2 cellular contexts compared by ENCODE assay signal in the genomic region with DNA sequence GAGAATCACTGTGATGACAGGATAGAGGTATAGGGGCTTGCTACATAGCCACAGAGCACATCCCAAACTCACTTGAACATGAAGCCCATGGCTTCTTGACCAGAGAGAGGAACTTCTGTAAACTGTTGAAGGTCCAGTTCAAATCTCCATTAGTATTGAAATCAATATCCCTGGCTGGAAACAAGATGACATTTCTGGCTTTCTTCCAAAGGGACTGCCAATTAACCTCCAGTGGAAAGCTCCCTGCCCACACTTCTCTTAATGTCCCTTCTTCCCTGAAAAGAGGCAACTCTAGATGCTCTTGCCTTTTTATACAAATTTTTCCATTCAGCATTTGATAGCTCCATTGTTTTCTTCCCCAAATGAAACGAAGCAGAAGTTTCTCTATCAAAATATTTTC.
TF ChIP-seq lines count a peak whose summit lies in the region.

No MANE protein-coding gene starts in this region.

TF ChIP-seq in HepG2, 621 proteins besides CTCF, POLR2A, EP300 and RAD21 (continued from another document):
- TF ChIP-seq LRRFIP1 (CRISPR knock-in tag; conservative IDR thresholded peaks at IDR 0.05): no peak
- TF ChIP-seq SAFB2 (CRISPR knock-in tag; IDR thresholded peaks at IDR 0.05; ENCODE audit: borderline replicate concordance, low read depth): no peak
- no peak for TF ChIP-seq RERE (CRISPR knock-in tag; IDR thresholded peaks at IDR 0.05; ENCODE audit: low read depth)
- no peak for TF ChIP-seq ZNF615 (CRISPR knock-in tag; IDR thresholded peaks at IDR 0.05; ENCODE audit: borderline replicate concordance)
- no peak for TF ChIP-seq EEA1 (CRISPR knock-in tag; IDR thresholded peaks at IDR 0.05; ENCODE audit: borderline replicate concordance)
- no peak for TF ChIP-seq SP2 (CRISPR knock-in tag; IDR thresholded peaks at IDR 0.05)
- TF ChIP-seq ZNF224 (CRISPR knock-in tag; IDR thresholded peaks at IDR 0.05): no peak
- TF ChIP-seq ARHGAP35 (CRISPR knock-in tag; IDR thresholded peaks at IDR 0.05; ENCODE audit: borderline replicate concordance): no peak
- no peak for TF ChIP-seq ZNF883 (CRISPR knock-in tag; IDR thresholded peaks at IDR 0.05; ENCODE audit: not compliant biosample characterization)
- no peak for TF ChIP-seq MTA3 (CRISPR knock-in tag; IDR thresholded peaks at IDR 0.05)
- TF ChIP-seq HMGA1 (CRISPR knock-in tag; conservative IDR thresholded peaks at IDR 0.05): no peak
- TF ChIP-seq ZSCAN30 (CRISPR knock-in tag; IDR thresholded peaks at IDR 0.05): no peak
- TF ChIP-seq MXI1 (IDR thresholded peaks at IDR 0.05; ENCODE audit: borderline replicate concordance, low read depth, low read length): no peak
- TF ChIP-seq TBX3 (IDR thresholded peaks at IDR 0.05; ENCODE audit: borderline replicate concordance): no peak
- TF ChIP-seq ZNF672 (CRISPR knock-in tag; IDR thresholded peaks at IDR 0.05): no peak
- no peak for TF ChIP-seq ZNF367 (CRISPR knock-in tag; IDR thresholded peaks at IDR 0.05; ENCODE audit: borderline replicate concordance)
TF ChIP-seq in HepG2: peak in this region for 0.

TF ChIP-seq in GM23338, 12 proteins besides CTCF, POLR2A, EP300 and RAD21:
- TF ChIP-seq, protein P1, sequence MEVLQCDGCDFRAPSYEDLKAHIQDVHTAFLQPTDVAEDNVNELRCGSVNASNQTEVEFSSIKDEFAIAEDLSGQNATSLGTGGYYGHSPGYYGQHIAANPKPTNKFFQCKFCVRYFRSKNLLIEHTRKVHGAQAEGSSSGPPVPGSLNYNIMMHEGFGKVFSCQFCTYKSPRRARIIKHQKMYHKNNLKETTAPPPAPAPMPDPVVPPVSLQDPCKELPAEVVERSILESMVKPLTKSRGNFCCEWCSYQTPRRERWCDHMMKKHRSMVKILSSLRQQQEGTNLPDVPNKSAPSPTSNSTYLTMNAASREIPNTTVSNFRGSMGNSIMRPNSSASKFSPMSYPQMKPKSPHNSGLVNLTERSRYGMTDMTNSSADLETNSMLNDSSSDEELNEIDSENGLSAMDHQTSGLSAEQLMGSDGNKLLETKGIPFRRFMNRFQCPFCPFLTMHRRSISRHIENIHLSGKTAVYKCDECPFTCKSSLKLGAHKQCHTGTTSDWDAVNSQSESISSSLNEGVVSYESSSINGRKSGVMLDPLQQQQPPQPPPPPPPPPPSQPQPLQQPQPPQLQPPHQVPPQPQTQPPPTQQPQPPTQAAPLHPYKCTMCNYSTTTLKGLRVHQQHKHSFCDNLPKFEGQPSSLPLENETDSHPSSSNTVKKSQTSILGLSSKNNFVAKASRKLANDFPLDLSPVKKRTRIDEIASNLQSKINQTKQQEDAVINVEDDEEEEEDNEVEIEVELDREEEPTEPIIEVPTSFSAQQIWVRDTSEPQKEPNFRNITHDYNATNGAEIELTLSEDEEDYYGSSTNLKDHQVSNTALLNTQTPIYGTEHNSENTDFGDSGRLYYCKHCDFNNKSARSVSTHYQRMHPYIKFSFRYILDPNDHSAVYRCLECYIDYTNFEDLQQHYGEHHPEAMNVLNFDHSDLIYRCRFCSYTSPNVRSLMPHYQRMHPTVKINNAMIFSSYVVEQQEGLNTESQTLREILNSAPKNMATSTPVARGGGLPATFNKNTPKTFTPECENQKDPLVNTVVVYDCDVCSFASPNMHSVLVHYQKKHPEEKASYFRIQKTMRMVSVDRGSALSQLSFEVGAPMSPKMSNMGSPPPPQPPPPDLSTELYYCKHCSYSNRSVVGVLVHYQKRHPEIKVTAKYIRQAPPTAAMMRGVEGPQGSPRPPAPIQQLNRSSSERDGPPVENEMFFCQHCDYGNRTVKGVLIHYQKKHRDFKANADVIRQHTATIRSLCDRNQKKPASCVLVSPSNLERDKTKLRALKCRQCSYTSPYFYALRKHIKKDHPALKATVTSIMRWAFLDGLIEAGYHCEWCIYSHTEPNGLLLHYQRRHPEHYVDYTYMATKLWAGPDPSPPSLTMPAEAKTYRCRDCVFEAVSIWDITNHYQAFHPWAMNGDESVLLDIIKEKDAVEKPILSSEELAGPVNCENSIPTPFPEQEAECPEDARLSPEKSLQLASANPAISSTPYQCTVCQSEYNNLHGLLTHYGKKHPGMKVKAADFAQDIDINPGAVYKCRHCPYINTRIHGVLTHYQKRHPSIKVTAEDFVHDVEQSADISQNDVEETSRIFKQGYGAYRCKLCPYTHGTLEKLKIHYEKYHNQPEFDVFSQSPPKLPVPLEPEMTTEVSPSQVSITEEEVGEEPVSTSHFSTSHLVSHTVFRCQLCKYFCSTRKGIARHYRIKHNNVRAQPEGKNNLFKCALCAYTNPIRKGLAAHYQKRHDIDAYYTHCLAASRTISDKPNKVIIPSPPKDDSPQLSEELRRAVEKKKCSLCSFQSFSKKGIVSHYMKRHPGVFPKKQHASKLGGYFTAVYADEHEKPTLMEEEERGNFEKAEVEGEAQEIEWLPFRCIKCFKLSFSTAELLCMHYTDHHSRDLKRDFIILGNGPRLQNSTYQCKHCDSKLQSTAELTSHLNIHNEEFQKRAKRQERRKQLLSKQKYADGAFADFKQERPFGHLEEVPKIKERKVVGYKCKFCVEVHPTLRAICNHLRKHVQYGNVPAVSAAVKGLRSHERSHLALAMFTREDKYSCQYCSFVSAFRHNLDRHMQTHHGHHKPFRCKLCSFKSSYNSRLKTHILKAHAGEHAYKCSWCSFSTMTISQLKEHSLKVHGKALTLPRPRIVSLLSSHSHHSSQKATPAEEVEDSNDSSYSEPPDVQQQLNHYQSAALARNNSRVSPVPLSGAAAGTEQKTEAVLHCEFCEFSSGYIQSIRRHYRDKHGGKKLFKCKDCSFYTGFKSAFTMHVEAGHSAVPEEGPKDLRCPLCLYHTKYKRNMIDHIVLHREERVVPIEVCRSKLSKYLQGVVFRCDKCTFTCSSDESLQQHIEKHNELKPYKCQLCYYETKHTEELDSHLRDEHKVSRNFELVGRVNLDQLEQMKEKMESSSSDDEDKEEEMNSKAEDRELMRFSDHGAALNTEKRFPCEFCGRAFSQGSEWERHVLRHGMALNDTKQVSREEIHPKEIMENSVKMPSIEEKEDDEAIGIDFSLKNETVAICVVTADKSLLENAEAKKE (CRISPR knock-in tag; IDR thresholded peaks at IDR 0.05): no peak
- no peak for TF ChIP-seq ZNF114 (CRISPR knock-in tag; IDR thresholded peaks at IDR 0.05)
- TF ChIP-seq STAT1 (IDR thresholded peaks at IDR 0.05; ENCODE audit: unreplicated experiment): no peak
- TF ChIP-seq CREB1 (CRISPR knock-in tag; IDR thresholded peaks at IDR 0.05; ENCODE audit: low read depth): no peak
- no peak for TF ChIP-seq EZH2phosphoT487 (IDR thresholded peaks at IDR 0.05; ENCODE audit: unreplicated experiment)
- TF ChIP-seq ZNF331 (CRISPR knock-in tag; IDR thresholded peaks at IDR 0.05; ENCODE audit: low read depth): no peak
- TF ChIP-seq EZH2 (IDR thresholded peaks at IDR 0.05; ENCODE audit: low read depth, unreplicated experiment): no peak
- TF ChIP-seq, protein P2, sequence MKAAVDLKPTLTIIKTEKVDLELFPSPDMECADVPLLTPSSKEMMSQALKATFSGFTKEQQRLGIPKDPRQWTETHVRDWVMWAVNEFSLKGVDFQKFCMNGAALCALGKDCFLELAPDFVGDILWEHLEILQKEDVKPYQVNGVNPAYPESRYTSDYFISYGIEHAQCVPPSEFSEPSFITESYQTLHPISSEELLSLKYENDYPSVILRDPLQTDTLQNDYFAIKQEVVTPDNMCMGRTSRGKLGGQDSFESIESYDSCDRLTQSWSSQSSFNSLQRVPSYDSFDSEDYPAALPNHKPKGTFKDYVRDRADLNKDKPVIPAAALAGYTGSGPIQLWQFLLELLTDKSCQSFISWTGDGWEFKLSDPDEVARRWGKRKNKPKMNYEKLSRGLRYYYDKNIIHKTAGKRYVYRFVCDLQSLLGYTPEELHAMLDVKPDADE (IDR thresholded peaks at IDR 0.05): no peak
- no peak for TF ChIP-seq NANOG (IDR thresholded peaks at IDR 0.05; ENCODE audit: borderline replicate concordance)
- no peak for TF ChIP-seq POLR2AphosphoS5 (IDR thresholded peaks at IDR 0.05; ENCODE audit: low read depth)
- TF ChIP-seq REST (IDR thresholded peaks at IDR 0.05; ENCODE audit: unreplicated experiment): no peak
- TF ChIP-seq JUNB (IDR thresholded peaks at IDR 0.05; ENCODE audit: unreplicated experiment): no peak
